ENCODE assay signal across 2 cellular contexts in genomic region chr20:1474817-1475603, GRCh38.
TF ChIP-seq lines count a peak whose summit lies in the region.

No MANE protein-coding gene starts in this region.

TF ChIP-seq in HepG2, 621 proteins besides CTCF, POLR2A, EP300 and RAD21:
- TF ChIP-seq ZKSCAN8 (CRISPR knock-in tag; IDR thresholded peaks at IDR 0.05; ENCODE audit: borderline replicate concordance), result no peak
- TF ChIP-seq CBX1 (IDR thresholded peaks at IDR 0.05; ENCODE audit: low read depth), result no peak
- no peak for TF ChIP-seq ZNF484 (CRISPR knock-in tag; IDR thresholded peaks at IDR 0.05; ENCODE audit: borderline replicate concordance, low read depth)
- TF ChIP-seq THAP11 (CRISPR knock-in tag; IDR thresholded peaks at IDR 0.05), result peak; percentile 93
- no peak for TF ChIP-seq NONO (IDR thresholded peaks at IDR 0.05)
- no peak for TF ChIP-seq NONO (CRISPR knock-in tag; conservative IDR thresholded peaks at IDR 0.05)
- TF ChIP-seq ZNF143 (CRISPR knock-in tag; IDR thresholded peaks at IDR 0.05), result peak; percentile 84
- TF ChIP-seq NFYB (CRISPR knock-in tag; IDR thresholded peaks at IDR 0.05), result peak; percentile 29; the same call in 1 of the 2 replicates
- TF ChIP-seq ZZZ3 (CRISPR knock-in tag; IDR thresholded peaks at IDR 0.05; ENCODE audit: borderline replicate concordance), result no peak
- peak; percentile 94 for TF ChIP-seq TEAD3 (CRISPR knock-in tag; optimal IDR thresholded peaks at IDR 0.05; ENCODE audit: borderline replicate concordance)
- no peak for TF ChIP-seq ZNF501 (CRISPR knock-in tag; IDR thresholded peaks at IDR 0.05)
- no peak for TF ChIP-seq ATF5 (CRISPR knock-in tag; IDR thresholded peaks at IDR 0.05; ENCODE audit: low read depth)
- no peak for TF ChIP-seq TP53 (CRISPR knock-in tag; conservative IDR thresholded peaks at IDR 0.05)
- no peak for TF ChIP-seq CENPT (CRISPR knock-in tag; IDR thresholded peaks at IDR 0.05; ENCODE audit: low read depth)
- TF ChIP-seq ELK4 (CRISPR knock-in tag; IDR thresholded peaks at IDR 0.05; ENCODE audit: borderline replicate concordance), result no peak
- 0 out of 2 replicates have a peak, but pooled peaks have one; percentile 40 for TF ChIP-seq ZNF556 (CRISPR knock-in tag; IDR thresholded peaks at IDR 0.05; ENCODE audit: borderline replicate concordance)
- no peak for TF ChIP-seq SNRNP70 (IDR thresholded peaks at IDR 0.05; ENCODE audit: low read depth, low read length)
- TF ChIP-seq USF2 (IDR thresholded peaks at IDR 0.05; ENCODE audit: low read depth, low read length), result no peak
- TF ChIP-seq USF2 (CRISPR knock-in tag; IDR thresholded peaks at IDR 0.05; ENCODE audit: borderline replicate concordance), result peak; percentile 71; the same call in 1 of the 2 replicates
- no peak for TF ChIP-seq ATF3 (CRISPR knock-in tag; IDR thresholded peaks at IDR 0.05)
- no peak for TF ChIP-seq HMGXB4 (CRISPR knock-in tag; IDR thresholded peaks at IDR 0.05; ENCODE audit: borderline replicate concordance in 1 of 2, low read depth in 1 of 2)

TF ChIP-seq in H1, 55 proteins besides CTCF, POLR2A, EP300 and RAD21:
- TF ChIP-seq RNF2 (IDR thresholded peaks at IDR 0.05; ENCODE audit: borderline replicate concordance, low read depth, low read length, missing control alignments, poor library complexity, severe bottlenecking), result no peak
- TF ChIP-seq BACH1 (IDR thresholded peaks at IDR 0.05; ENCODE audit: low read length), result no peak
- no peak for TF ChIP-seq JUN (IDR thresholded peaks at IDR 0.05; ENCODE audit: low read depth, low read length)
- no peak for TF ChIP-seq BCL11A (IDR thresholded peaks at IDR 0.05; ENCODE audit: low read depth in 2 of 2, low read length in 2 of 2)
- peak; percentile 76 for TF ChIP-seq USF2 (IDR thresholded peaks at IDR 0.05; ENCODE audit: low read length)
- TF ChIP-seq SIX5 (IDR thresholded peaks at IDR 0.05; ENCODE audit: low read depth, low read length), result peak; percentile 44
- no peak for TF ChIP-seq MAFK (IDR thresholded peaks at IDR 0.05; ENCODE audit: low read depth, low read length)
- no peak for TF ChIP-seq SRF (IDR thresholded peaks at IDR 0.05; ENCODE audit: low read depth, low read length)
- no peak for TF ChIP-seq CBX5 (IDR thresholded peaks at IDR 0.05; ENCODE audit: low read depth, low read length)
- TF ChIP-seq ATF3 (IDR thresholded peaks at IDR 0.05; ENCODE audit: insufficient read depth, low read depth, low read length), result 0 out of 2 replicates have a peak, but pooled peaks have one; percentile 27
- no peak for TF ChIP-seq YY1 (IDR thresholded peaks at IDR 0.05; ENCODE audit: low read depth, low read length)
- TF ChIP-seq ATF2 (IDR thresholded peaks at IDR 0.05; ENCODE audit: low read length), result no peak
- no peak for TF ChIP-seq TAF1 (IDR thresholded peaks at IDR 0.05; ENCODE audit: low read depth, low read length)
- TF ChIP-seq SP1 (IDR thresholded peaks at IDR 0.05; ENCODE audit: low read depth, low read length), result no peak
- no peak for TF ChIP-seq PHF8 (conservative IDR thresholded peaks at IDR 0.05; ENCODE audit: low read depth, low read length)
- no peak for TF ChIP-seq SAP30 (IDR thresholded peaks at IDR 0.05; ENCODE audit: insufficient read depth, insufficient replicate concordance, low read length)
- TF ChIP-seq TBP (IDR thresholded peaks at IDR 0.05; ENCODE audit: low read depth, low read length), result no peak
- TF ChIP-seq KDM5A (IDR thresholded peaks at IDR 0.05; ENCODE audit: low read length), result no peak
- peak; percentile 94 for TF ChIP-seq TEAD4 (IDR thresholded peaks at IDR 0.05; ENCODE audit: low read depth, low read length)
- TF ChIP-seq CHD7 (IDR thresholded peaks at IDR 0.05; ENCODE audit: insufficient replicate concordance, low read length), result no peak
- no peak for TF ChIP-seq NANOG (IDR thresholded peaks at IDR 0.05; ENCODE audit: insufficient read depth, low read depth, low read length, poor library complexity, severe bottlenecking)
- no peak for TF ChIP-seq HDAC2 (IDR thresholded peaks at IDR 0.05; ENCODE audit: borderline replicate concordance in 1 of 2, low read depth in 2 of 2, low read length in 2 of 2)
- TF ChIP-seq E2F6 (IDR thresholded peaks at IDR 0.05), result no peak
- TF ChIP-seq KDM1A (IDR thresholded peaks at IDR 0.05; ENCODE audit: borderline replicate concordance, low read length), result no peak
- TF ChIP-seq KDM4A (IDR thresholded peaks at IDR 0.05; ENCODE audit: low read depth, low read length, severe bottlenecking), result no peak
- no peak for TF ChIP-seq CREB1 (IDR thresholded peaks at IDR 0.05)
- TF ChIP-seq EGR1 (IDR thresholded peaks at IDR 0.05; ENCODE audit: borderline replicate concordance, low read depth, low read length), result no peak
- TF ChIP-seq POU5F1 (IDR thresholded peaks at IDR 0.05; ENCODE audit: low read depth, low read length), result no peak
